In genomic region chr1:217528271-217528670, GRCh38 we compare ENCODE assay signal across 17 cellular contexts.
DNase-seq lines count a peak whose midpoint lies in the region; ATAC-seq and TF ChIP-seq lines count a peak whose summit lies in the region.
"Had no signal": no experiment of that assay in that cellular context is flagged by ENCODE, and none has a peak within 500 bp of the region (broad histone marks: within the 10 kb centered on the region; RNA-seq: fewer than 3 reads in every experiment).

No MANE protein-coding gene starts in this region.

- H3F3A ChIP-seq in MM.1S (ENCODE audit: insufficient read depth, low read length), result no peaks in the 10 kb centered on the region

- no peak overlapping the region for H3K9ac ChIP-seq in IMR-90 (ENCODE audit: low read depth, low read length)
- no peak overlapping the region for H3K9ac ChIP-seq in mammary epithelial cell (ENCODE audit: insufficient read depth, low read length)
- no peak overlapping the region for H3K9ac ChIP-seq in MM.1S (ENCODE audit: low read length)

- peaks cover 8 to 13% of the 10 kb centered on the region in 2 experiments for H3K79me1 ChIP-seq in IMR-90 (ENCODE audit: low read depth in 1 of 2, low read length in 2 of 2)

- peak overlapping the region; percentile 23 for H3K14ac ChIP-seq in IMR-90 (replicated peaks; ENCODE audit: low read depth, low read length)

- H3K27ac ChIP-seq in IMR-90 (ENCODE audit: insufficient read depth, low read length) (no peak overlapping the region), mammary epithelial cell (ENCODE audit: insufficient read depth, low read depth, low read length) (peak overlapping the region; percentile 96), MM.1S (ENCODE audit: low read length) (no peak overlapping the region)
- H3K27ac ChIP-seq: heart left ventricle had no signal

- no CpG with 5 or more reads among the region's 3 CpGs for WGBS in IMR-90 (ENCODE audit: extremely low coverage in 2 of 2, insufficient read length in 1 of 2), 2 experiments
- whole genome bisulfite sequencing in mammary epithelial cell (ENCODE audit: low coverage, missing lambda C conversion rate), result 41% methylated on average over 3 of the region's 3 CpGs

- CTCF ChIA-PET in IMR-90 (lab: Yijun Ruan, JAX) (interaction anchor here (1.5 kb wide), 1 partner anchor 13 kb away, joined by 3 read pairs; no protein-coding TSS in a partner anchor), mammary epithelial cell (lab: Charles Lee; ENCODE audit: low non-redundant PET) (no interaction called here)

- peak overlapping the region; percentile 20; the same call in 1 of the 2 replicates for H3K18ac ChIP-seq in IMR-90 (ENCODE audit: low read depth, low read length)

- H3K9me2 ChIP-seq in MM.1S (replicated peaks; ENCODE audit: insufficient read depth, low read length), result no peaks in the 10 kb centered on the region; the same call in 1 of the 2 replicates

- 0 out of 2 replicates have a peak overlapping the region, but pooled peaks have one; percentile 12 for H2BK20ac ChIP-seq in IMR-90 (ENCODE audit: low read depth, low read length)

- POLR2A ChIA-PET in IMR-90 (lab: Charles Lee; ENCODE audit: unreplicated experiment), result no interaction called here

- H3K23ac ChIP-seq in IMR-90 (ENCODE audit: low read depth, low read length), result no peak overlapping the region

- H2AK5ac ChIP-seq in IMR-90 (ENCODE audit: low read depth, low read length), result peak overlapping the region; percentile 10; the same call in 1 of the 2 replicates

- H4K20me1 ChIP-seq in IMR-90 (ENCODE audit: insufficient read depth, low read length) (no peaks in the 10 kb centered on the region; the same call in 1 of the 2 replicates), mammary epithelial cell (ENCODE audit: insufficient read depth, low read length) (no peaks in the 10 kb centered on the region), MM.1S (ENCODE audit: insufficient read depth, low read length) (no peaks in the 10 kb centered on the region)

- intact Hi-C loops in IMR-90 (cut with micrococcal nuclease) (no loop called here), mammary epithelial cell (cut with micrococcal nuclease) (no loop called here), sciatic nerve (cut with DNase I) (no loop called here)

- 0 out of 2 replicates have a peak overlapping the region, but pooled peaks have one; percentile 3 for H2BK120ac ChIP-seq in IMR-90 (ENCODE audit: low read depth, low read length)

- peak overlapping the region; percentile 75 for H2BK5ac ChIP-seq in IMR-90 (ENCODE audit: low read depth, low read length, poor library complexity, severe bottlenecking)

- TF ChIP-seq CTCF in IMR-90 (conservative IDR thresholded peaks at IDR 0.05; ENCODE audit: low read depth, low read length) (no peak), mammary epithelial cell (conservative IDR thresholded peaks at IDR 0.05 in 1 of 2, IDR thresholded peaks at IDR 0.05 in 1 of 2; ENCODE audit: extremely low read depth in 1 of 2, insufficient read depth in 1 of 2, low read depth in 1 of 2, low read length in 2 of 2) (no peak), MM.1S (IDR thresholded peaks at IDR 0.05; ENCODE audit: low read length) (no peak)

- H2AFZ ChIP-seq in IMR-90 (replicated peaks; ENCODE audit: low read length, poor library complexity) (peak overlapping the region; percentile 56), mammary epithelial cell (ENCODE audit: low read depth, low read length) (peak overlapping the region; percentile 45), MM.1S (ENCODE audit: low read length) (no peak overlapping the region)

- peaks cover 9% of the 10 kb centered on the region; the same call in 1 of the 2 replicates for H3K9me1 ChIP-seq in IMR-90 (ENCODE audit: insufficient read depth, low read length)

- no peak for TF ChIP-seq RAD21 in IMR-90 (IDR thresholded peaks at IDR 0.05; ENCODE audit: low read length)

- no peak for TF ChIP-seq POLR2A in IMR-90 (IDR thresholded peaks at IDR 0.05; ENCODE audit: low read depth, low read length)

- no peak overlapping the region for H3K4me2 ChIP-seq in IMR-90 (ENCODE audit: low read depth, low read length)
- peak overlapping the region; percentile 51 for H3K4me2 ChIP-seq in mammary epithelial cell (ENCODE audit: insufficient read depth, low read depth, low read length)
- H3K4me2 ChIP-seq in MM.1S (ENCODE audit: low read depth, low read length), result no peak overlapping the region

- H3K9me3 ChIP-seq in IMR-90 (ENCODE audit: control insufficient read depth, insufficient read depth, low read length) (no peaks in the 10 kb centered on the region), mammary epithelial cell (replicated peaks; ENCODE audit: insufficient read depth, low read length) (no peaks in the 10 kb centered on the region), MM.1S (replicated peaks; ENCODE audit: insufficient read depth, low read length) (no peaks in the 10 kb centered on the region)
- H3K9me3 ChIP-seq: Caco-2, heart left ventricle had no signal

- no peak overlapping the region for H4K5ac ChIP-seq in IMR-90 (ENCODE audit: low read depth, low read length)

- H3K79me2 ChIP-seq in mammary epithelial cell (ENCODE audit: insufficient read depth, low read length), result peaks cover 3% of the 10 kb centered on the region
- no peaks in the 10 kb centered on the region for H3K79me2 ChIP-seq in MM.1S (ENCODE audit: low read length)

- in situ Hi-C loops in IMR-90 (cut with MboI; ENCODE audit: low sequenced_read_pairs) (no loop called here), mammary epithelial cell (cut with MboI; ENCODE audit: low sequenced_read_pairs in 2 of 2) (no loop called here)

- no peak overlapping the region for H2AK9ac ChIP-seq in IMR-90 (replicated peaks; ENCODE audit: low read depth, low read length, poor library complexity)

- no peaks in the 10 kb centered on the region for H3K36me3 ChIP-seq in IMR-90 (ENCODE audit: control insufficient read depth, insufficient read depth, low read length)
- peaks cover 1% of the 10 kb centered on the region for H3K36me3 ChIP-seq in mammary epithelial cell (ENCODE audit: insufficient read depth, low read length)
- H3K36me3 ChIP-seq in MM.1S (replicated peaks; ENCODE audit: insufficient read depth, low read length), result no peaks in the 10 kb centered on the region
- H3K36me3 ChIP-seq: heart left ventricle had no signal

- H4K8ac ChIP-seq in IMR-90 (ENCODE audit: low read depth in 2 of 2, low read length in 2 of 2), result peak overlapping the region in 1 of 2 experiments; percentile 1; a peak in 1 of 4 replicates

- H2BK15ac ChIP-seq in IMR-90 (ENCODE audit: low read depth, low read length), result no peak overlapping the region

- BruUV-seq in IMR-90 (replicated peaks; lab: Mats Ljungman, UMichigan) (no TSS peak), mammary epithelial cell (replicated peaks; lab: Mats Ljungman, UMichigan) (no TSS peak)

- H3K4me3 ChIP-seq in IMR-90 (ENCODE audit: insufficient read depth, low read depth, low read length) (no peak overlapping the region), mammary epithelial cell (replicated peaks in 1 of 3; ENCODE audit: insufficient read depth in 1 of 3, low read depth in 2 of 3, low read length in 3 of 3) (no peak overlapping the region), MM.1S (ENCODE audit: low read length) (no peak overlapping the region)
- H3K4me3 ChIP-seq: heart left ventricle had no signal

- dilution Hi-C loops in IMR-90 (cut with HindIII; ENCODE audit: low sequenced_read_pairs, unreplicated experiment), result no loop called here
- dilution Hi-C loops in mammary epithelial cell (cut with HindIII; ENCODE audit: low sequenced_read_pairs), result no loop called here

- DNase-seq in AG08396 (ENCODE audit: low spot score) (peak; percentile 65), IMR-90 (peak; percentile 77), mammary epithelial cell (peak; percentile 74), hepatic stellate cell (ENCODE audit: low spot score) (peak; percentile 32), GM19240 (ENCODE audit: insufficient read length, low spot score) (no peak), SKM-1 treated with dmso at 0.1 percent for 144 hours (lab: John Stamatoyannopoulos, UW; ENCODE audit: unreplicated experiment) (no peak), MM.1S (no peak), sciatic nerve (ENCODE audit: low spot score) (no peak)
- DNase-seq: activated CD4-positive, alpha-beta T cell treated with anti-CD3 and anti-CD28 coated beads, Interleukin-2, amount 50 U/mL, for 48 hours; activated T-cell treated with anti-CD3 and anti-CD28 coated beads, Interleukin-2, amount 50 U/mL, for 24 hours; Caco-2; GDM1; heart left ventricle; kidney; NCI-H1105 treated with DMSO at 0.1 percent for 48 hours; stimulated activated naive CD8-positive, alpha-beta T cell treated with anti-CD3 and anti-CD28 coated beads, Interleukin-15, amount 100 ng/mL, for 72 hours had no signal

- peak overlapping the region; percentile 14; the same call in 1 of the 2 replicates for H3K4ac ChIP-seq in IMR-90 (ENCODE audit: low read depth, low read length)

- ATAC-seq in IMR-90 (ENCODE audit: low read depth) (peak; percentile 63), sciatic nerve (no peak)
- ATAC-seq: Panc1; stimulated activated naive CD8-positive, alpha-beta T cell treated with anti-CD3 and anti-CD28 coated beads, Interleukin-15, amount 100 ng/mL, for 72 hours had no signal

- H3K4me1 ChIP-seq in IMR-90 (ENCODE audit: control insufficient read depth, insufficient read depth, low read length) (peaks cover 7% of the 10 kb centered on the region), mammary epithelial cell (ENCODE audit: insufficient read depth, low read length) (peaks cover 38% of the 10 kb centered on the region), MM.1S (ENCODE audit: low read length) (no peaks in the 10 kb centered on the region)
- H3K4me1 ChIP-seq: Caco-2 had no signal

- H3K27me3 ChIP-seq in IMR-90 (ENCODE audit: control insufficient read depth, insufficient read depth, low read length) (no peaks in the 10 kb centered on the region), mammary epithelial cell (ENCODE audit: insufficient read depth, low read length) (no peaks in the 10 kb centered on the region), MM.1S (replicated peaks; ENCODE audit: insufficient read depth, low read length) (no peaks in the 10 kb centered on the region)
- H3K27me3 ChIP-seq: heart left ventricle had no signal

- H4K91ac ChIP-seq in IMR-90 (ENCODE audit: insufficient read depth, low read depth, low read length), result no peak overlapping the region

- H3K56ac ChIP-seq in IMR-90 (ENCODE audit: extremely low read depth, insufficient read depth, low read length), result no peak overlapping the region

TF ChIP-seq in IMR-90, 13 proteins besides CTCF, POLR2A, EP300 and RAD21:
- TF ChIP-seq CEBPB (IDR thresholded peaks at IDR 0.05; ENCODE audit: low read depth, low read length) (peak; percentile 4; the same call in 1 of the 2 replicates), MXI1 (IDR thresholded peaks at IDR 0.05; ENCODE audit: borderline replicate concordance, low read depth, low read length) (no peak)

Comparison
In these comparisons a context has a peak if more than half of its experiments do, and no peak if none do; other contexts are left out.
1. DNase-seq: peak in AG08396 (single experiment), IMR-90 (single experiment), mammary epithelial cell (single experiment) and hepatic stellate cell (single experiment); none in GM19240 (single experiment), SKM-1 treated with dmso at 0.1 percent for 144 hours (single experiment), MM.1S (single experiment) and sciatic nerve (single experiment).